8 cellular contexts compared by ENCODE assay signal in the genomic region with DNA sequence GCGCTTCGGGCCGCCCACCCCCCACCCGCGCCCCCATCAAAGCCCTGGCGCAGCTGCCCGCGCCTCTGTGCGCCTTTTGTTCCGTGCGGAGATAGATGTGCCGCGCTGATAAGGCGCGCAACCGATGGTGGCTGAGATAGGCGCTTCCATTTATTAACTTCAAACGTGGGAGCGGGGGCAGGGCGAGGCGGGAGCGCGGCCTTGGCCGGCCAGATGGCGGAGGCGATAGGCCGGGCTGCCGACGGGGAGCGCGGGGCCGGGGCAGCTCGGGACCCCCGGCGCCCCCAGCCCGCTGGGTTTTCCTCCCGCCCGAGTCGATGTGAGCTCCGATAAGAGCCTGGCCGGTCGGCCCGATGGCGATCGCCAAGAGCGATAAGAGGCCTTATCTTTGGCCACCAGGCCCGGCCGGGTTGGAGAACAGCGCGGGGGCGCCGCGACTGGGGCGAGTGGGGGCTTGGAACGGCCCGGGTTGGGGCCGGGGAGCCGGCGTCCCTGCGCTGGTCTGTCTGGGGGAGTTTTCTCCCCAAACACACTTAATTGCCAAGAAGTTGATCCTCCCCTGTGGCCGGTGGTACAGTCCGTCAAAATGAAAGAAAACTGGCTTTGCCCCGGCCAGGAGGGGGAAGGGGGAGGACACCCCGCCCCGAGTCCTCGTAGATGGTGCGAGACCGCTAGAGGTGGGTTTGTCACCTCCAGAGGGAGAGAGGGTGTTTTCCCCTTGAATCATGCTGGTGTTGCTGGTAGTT. TPM values are rescaled to one million over a fixed set of nuclear protein-coding genes. Genes with fewer than 3 reads are reported as not detected.
A peak's percentile ranks its signal among the peaks of the same experiment; 100 is the strongest.
DNase-seq lines count a peak whose midpoint lies in the region; ATAC-seq and TF ChIP-seq lines count a peak whose summit lies in the region.

No MANE protein-coding gene starts in this region.

- peak overlapping the region; percentile 78 for H3K4me3 ChIP-seq in effector memory CD4-positive, alpha-beta T cell (ENCODE audit: insufficient read depth, low read depth, low read length, poor library complexity, severe bottlenecking)
- peak overlapping the region; percentile 65 for H3K4me3 ChIP-seq in suprapubic skin

- H3K9me3 Mint-ChIP-seq in IgD-negative memory B cell, result no peaks in the 10 kb centered on the region
- no peaks in the 10 kb centered on the region for H3K9me3 Mint-ChIP-seq in nephron progenitor cell

- TF ChIP-seq POLR2A in suprapubic skin (IDR thresholded peaks at IDR 0.05), result no peak

- no peaks in the 10 kb centered on the region for H3K27me3 ChIP-seq in effector memory CD4-positive, alpha-beta T cell (replicated peaks; ENCODE audit: control insufficient read depth, insufficient read depth, low read length, poor library complexity, severe bottlenecking)
- H3K27me3 ChIP-seq in suprapubic skin, result no peaks in the 10 kb centered on the region

- 1% methylated on average over 9 of the region's 68 CpGs for WGBS in suprapubic skin

- H3K27me3 Mint-ChIP-seq in IgD-negative memory B cell (peaks cover 1% of the 10 kb centered on the region), nephron progenitor cell (ENCODE audit: low read depth, poor library complexity) (peaks cover 44% of the 10 kb centered on the region)

- no peaks in the 10 kb centered on the region for H3K36me3 ChIP-seq in effector memory CD4-positive, alpha-beta T cell (ENCODE audit: control insufficient read depth, insufficient read depth, low read length)
- no peaks in the 10 kb centered on the region for H3K36me3 ChIP-seq in suprapubic skin

- H3K4me1 Mint-ChIP-seq in IgD-negative memory B cell, result peaks cover 18 to 29% (median 20%) of the 10 kb centered on the region in 3 donors
- H3K4me1 Mint-ChIP-seq in nephron progenitor cell, result peaks cover 14% of the 10 kb centered on the region

- H3K4me3 Mint-ChIP-seq in IgD-negative memory B cell (peak overlapping the region; percentile 80 to 96 (median 91)), nephron progenitor cell (peak overlapping the region; percentile 72)

- H3K4me1 ChIP-seq in effector memory CD4-positive, alpha-beta T cell (ENCODE audit: control insufficient read depth, insufficient read depth, low read length, poor library complexity, severe bottlenecking), result peaks cover 40% of the 10 kb centered on the region
- peaks cover 38% of the 10 kb centered on the region for H3K4me1 ChIP-seq in suprapubic skin

- TF ChIP-seq CTCF in nephron progenitor cell (IDR thresholded peaks at IDR 0.05) (no peak), suprapubic skin (IDR thresholded peaks at IDR 0.05) (no peak)

- H3K36me3 Mint-ChIP-seq in IgD-negative memory B cell, result no peaks in the 10 kb centered on the region
- H3K36me3 Mint-ChIP-seq in nephron progenitor cell (ENCODE audit: low read depth), result no peaks in the 10 kb centered on the region

- DNase-seq in NCI-H748 (lab: John Stamatoyannopoulos, UW; ENCODE audit: unreplicated experiment) (peak; percentile 75), NCI-H748 treated with DMSO at 0.1 percent for 48 hours (lab: John Stamatoyannopoulos, UW) (no peak), nephron progenitor cell (peak; percentile 60), suprapubic skin (ENCODE audit: low spot score in 2 of 2) (no peak)
- DNase-seq in activated CD4-positive, alpha-beta T cell treated with anti-CD3 and anti-CD28 coated beads, Interleukin-2, amount 50 U/mL, for 48 hours, result peak; percentile 83 to 89
- peak; percentile 61 to 72 (median 68) for DNase-seq in effector memory CD4-positive, alpha-beta T cell

- ATAC-seq in GM21423 (IDR thresholded peaks at IDR 0.05; ENCODE audit: unreplicated experiment), result no peak

- peak overlapping the region; percentile 78 for H3K27ac ChIP-seq in effector memory CD4-positive, alpha-beta T cell (ENCODE audit: insufficient read depth, low read length, poor library complexity, severe bottlenecking)
- peak overlapping the region; percentile 22 for H3K27ac ChIP-seq in suprapubic skin

- peak overlapping the region; percentile 50 to 89 (median 86) for H3K27ac Mint-ChIP-seq in IgD-negative memory B cell
- H3K27ac Mint-ChIP-seq in nephron progenitor cell, result no peak overlapping the region

- TF ChIP-seq EP300 in suprapubic skin (IDR thresholded peaks at IDR 0.05), result no peak

- H3K9me3 ChIP-seq in effector memory CD4-positive, alpha-beta T cell (ENCODE audit: control insufficient read depth, low read length), result no peaks in the 10 kb centered on the region
- H3K9me3 ChIP-seq in suprapubic skin, result no peaks in the 10 kb centered on the region

RNA-seq across cellular contexts. Expression of gene ZFPM1, which starts 2.7 kb away (rescaled TPM):
- polyA plus RNA-seq in IgD-negative memory B cell, result 0.15 TPM
- total RNA-seq in suprapubic skin, result 1 to 10 TPM; 4.2 to 9.3 (median 5.1) TPM

Comparison
In these comparisons a context has a peak if more than half of its experiments do, and no peak if none do; other contexts are left out.
1. DNase-seq: peak in NCI-H748 (single experiment), activated CD4-positive, alpha-beta T cell treated with anti-CD3 and anti-CD28 coated beads, Interleukin-2, amount 50 U/mL, for 48 hours (2 of 2), effector memory CD4-positive, alpha-beta T cell (3 of 3) and nephron progenitor cell (single experiment); none in NCI-H748 treated with DMSO at 0.1 percent for 48 hours (single experiment) and suprapubic skin (0 of 2).